Comparison of ENCODE assay signal across 24 cellular contexts in genomic region chr9:34572628-34573027, GRCh38. TPM values are rescaled to one million over a fixed set of nuclear protein-coding genes. Genes with fewer than 3 reads are reported as not detected.
DNase-seq lines count a peak whose midpoint lies in the region; ATAC-seq and TF ChIP-seq lines count a peak whose summit lies in the region.
"Had no signal": no experiment of that assay in that cellular context is flagged by ENCODE, and none has a peak within 500 bp of the region (broad histone marks: within the 10 kb centered on the region; RNA-seq: fewer than 3 reads in every experiment).

No MANE protein-coding gene starts in this region.

- H3K36me3 ChIP-seq in neural cell (ENCODE audit: insufficient read depth, low read length) = no peaks in the 10 kb centered on the region

- peaks cover 100% of the 10 kb centered on the region for H3K4me1 Mint-ChIP-seq in brain

- no peaks in the 10 kb centered on the region for H3K9me2 ChIP-seq in neural cell (ENCODE audit: insufficient read depth, low read length)

- H3K27me3 Mint-ChIP-seq in brain = no peaks in the 10 kb centered on the region

- H3K27ac Mint-ChIP-seq in activated naive CD4-positive, alpha-beta T cell treated with anti-CD3 and anti-CD28 coated beads, Interleukin-2, amount 50 U/mL, for 72 hours = no peak overlapping the region
- H3K27ac Mint-ChIP-seq in brain = peak overlapping the region in 4 of 5 experiments; percentile 89 to 95 (median 93)
- H3K27ac Mint-ChIP-seq: IgD-negative memory B cell had no signal

- H3K4me3 Mint-ChIP-seq in brain = no peak overlapping the region

- no peak overlapping the region for H2AFZ ChIP-seq in neural cell (ENCODE audit: low read depth, low read length)

- H3K9me3 ChIP-seq in neural cell (ENCODE audit: low read length) = no peaks in the 10 kb centered on the region

- no peak for TF ChIP-seq RAD21 in neural cell (conservative IDR thresholded peaks at IDR 0.05)

- no peak overlapping the region for H3K4me2 ChIP-seq in neural cell (ENCODE audit: low read length)

- H3K79me2 ChIP-seq in neural cell (replicated peaks; ENCODE audit: insufficient read depth, low read length) = peaks cover 16% of the 10 kb centered on the region

- no peak for DNase-seq in activated CD4-positive, CD25-positive, alpha-beta regulatory T cell treated with anti-CD3 and anti-CD28 coated beads, Interleukin-2, amount 50 U/mL, for 72 hours
- no peak for DNase-seq in activated naive CD4-positive, alpha-beta T cell treated with anti-CD3 and anti-CD28 coated beads, Interleukin-2, amount 50 U/mL, for 72 hours (ENCODE audit: low spot score in 2 of 2)
- no peak for DNase-seq in activated naive CD4-positive, alpha-beta T cell treated with Interleukin-2 at 50 U/mL for 16 hours
- DNase-seq: Calu3, DMS79 treated with DMSO at 0.1 percent for 48 hours, GF-D8, HCEC 1CT, NCI-H1092, NCI-H1417 treated with DMSO at 0.1 percent for 48 hours, NCI-H1694 treated with DMSO at 0.1 percent for 48 hours, NCI-H2081, NCI-H2227 treated with DMSO at 0.1 percent for 48 hours, NCI-H526 treated with DMSO at 0.1 percent for 48 hours, Right ventricle myocardium superior had no signal

- no peak overlapping the region for H3K4me3 ChIP-seq in neural cell (ENCODE audit: low read length)

- no peaks in the 10 kb centered on the region for H3K27me3 ChIP-seq in neural cell (ENCODE audit: insufficient read depth, low read depth, low read length)

- H3K9ac ChIP-seq in neural cell (ENCODE audit: low read length) = no peak overlapping the region

- TF ChIP-seq CTCF in brain (conservative IDR thresholded peaks at IDR 0.05) = no peak
- no peak for TF ChIP-seq CTCF in neural cell (IDR thresholded peaks at IDR 0.05; ENCODE audit: poor library complexity, severe bottlenecking)

- no peak overlapping the region for H3K27ac ChIP-seq in neural cell (ENCODE audit: low read length)
- H3K27ac ChIP-seq: 22Rv1 had no signal

- TF ChIP-seq EP300 in neural cell (conservative IDR thresholded peaks at IDR 0.05; ENCODE audit: poor library complexity, severe bottlenecking) = peak; percentile 55

- peak; percentile 62 to 68 for ATAC-seq in activated CD4-positive, CD25-positive, alpha-beta regulatory T cell treated with anti-CD3 and anti-CD28 coated beads, Interleukin-2, amount 50 U/mL, for 24 hours
- peak; percentile 46 to 56 for ATAC-seq in activated naive CD4-positive, alpha-beta T cell treated with anti-CD3 and anti-CD28 coated beads, Interleukin-2, amount 50 U/mL, for 72 hours
- no peak for ATAC-seq in HG02798 (IDR thresholded peaks at IDR 0.05; ENCODE audit: poor library complexity, unreplicated experiment)
- ATAC-seq in GM18502 (IDR thresholded peaks at IDR 0.05; ENCODE audit: poor library complexity, unreplicated experiment) = no peak

- peaks cover 3% of the 10 kb centered on the region for H4K20me1 ChIP-seq in neural cell (ENCODE audit: insufficient read depth)

- no peaks in the 10 kb centered on the region for H3K36me3 Mint-ChIP-seq in activated naive CD4-positive, alpha-beta T cell treated with anti-CD3 and anti-CD28 coated beads, Interleukin-2, amount 50 U/mL, for 72 hours
- H3K36me3 Mint-ChIP-seq in brain = peaks cover 6% of the 10 kb centered on the region
- H3K36me3 Mint-ChIP-seq: IgD-negative memory B cell had no signal

- H3F3A ChIP-seq in neural cell (ENCODE audit: insufficient read depth, low read length, poor library complexity, severe bottlenecking) = no peaks in the 10 kb centered on the region

- H3K9me3 Mint-ChIP-seq in activated naive CD4-positive, alpha-beta T cell treated with anti-CD3 and anti-CD28 coated beads, Interleukin-2, amount 50 U/mL, for 72 hours = no peaks in the 10 kb centered on the region
- no peaks in the 10 kb centered on the region for H3K9me3 Mint-ChIP-seq in brain
- H3K9me3 Mint-ChIP-seq: IgD-negative memory B cell had no signal

TF ChIP-seq in neural cell, 6 proteins besides CTCF, POLR2A, EP300 and RAD21:
- TF ChIP-seq MXI1 (conservative IDR thresholded peaks at IDR 0.05; ENCODE audit: poor library complexity, severe bottlenecking) = no peak
- TF ChIP-seq TAF1 (IDR thresholded peaks at IDR 0.05; ENCODE audit: low read depth) = no peak
- no peak for TF ChIP-seq EZH2 (IDR thresholded peaks at IDR 0.05; ENCODE audit: borderline replicate concordance, insufficient read depth, low read length, poor library complexity, severe bottlenecking)
- TF ChIP-seq POLR2AphosphoS5 (IDR thresholded peaks at IDR 0.05) = peak; percentile 41
- no peak for TF ChIP-seq SMC3 (conservative IDR thresholded peaks at IDR 0.05; ENCODE audit: poor library complexity)

RNA-seq across cellular contexts. Expression of gene CNTFR, which starts 16.9 kb away (rescaled TPM):
- total RNA-seq in activated naive CD4-positive, alpha-beta T cell treated with anti-CD3 and anti-CD28 coated beads, Interleukin-2, amount 50 U/mL, for 72 hours = under 1 TPM in 1 of 2 donors, not detected in 1; 0.34 TPM
- polyA plus RNA-seq in brain (ENCODE audit: insufficient read depth, low read depth, low replicate concordance) (92.8 TPM), neural cell (19.0 and 20.7 TPM in 2 replicates)
- 25.4 and 27.0 TPM in 2 replicates for polyA minus RNA-seq in neural cell
- total RNA-seq: Calu3, NCI-H460 had no signal
- polyA plus RNA-seq: IgD-negative memory B cell had no signal

RNA-seq across cellular contexts. Expression of gene RPP25L, which starts 39.3 kb away (rescaled TPM):
- 10 to 100 TPM; 19.1 to 36.2 TPM for total RNA-seq in activated naive CD4-positive, alpha-beta T cell treated with anti-CD3 and anti-CD28 coated beads, Interleukin-2, amount 50 U/mL, for 72 hours
- polyA plus RNA-seq in brain (ENCODE audit: insufficient read depth, low read depth, low replicate concordance) (30.9 TPM), neural cell (27.5 and 31.4 TPM in 2 replicates)
- polyA minus RNA-seq in neural cell = 14.8 and 17.3 TPM in 2 replicates

RNA-seq across cellular contexts. Expression of gene DCTN3, which starts 47.7 kb away (rescaled TPM):
- 100 to 1,000 TPM in 1 of 2 donors, 10 to 100 TPM in 1; 81.0 to 123 TPM for total RNA-seq in activated naive CD4-positive, alpha-beta T cell treated with anti-CD3 and anti-CD28 coated beads, Interleukin-2, amount 50 U/mL, for 72 hours
- polyA plus RNA-seq in brain (ENCODE audit: insufficient read depth, low read depth, low replicate concordance) = 314 TPM
- 380 and 391 TPM in 2 replicates for polyA plus RNA-seq in neural cell
- 133 and 140 TPM in 2 replicates for polyA minus RNA-seq in neural cell

RNA-seq across cellular contexts. Expression of gene ENHO, which starts 49.8 kb away (rescaled TPM):
- under 1 TPM in 1 of 2 donors, not detected in 1; 0.31 TPM for total RNA-seq in activated naive CD4-positive, alpha-beta T cell treated with anti-CD3 and anti-CD28 coated beads, Interleukin-2, amount 50 U/mL, for 72 hours
- polyA plus RNA-seq in brain (ENCODE audit: insufficient read depth, low read depth, low replicate concordance) = 211 TPM
- 163 and 172 TPM in 2 replicates for polyA plus RNA-seq in neural cell
- 46.8 and 61.8 TPM in 2 replicates for polyA minus RNA-seq in neural cell
- total RNA-seq: Calu3, NCI-H460 had no signal
- polyA plus RNA-seq: IgD-negative memory B cell had no signal

RNA-seq across cellular contexts. Expression of gene ARID3C, which starts 56.2 kb away (rescaled TPM):
- 1 to 10 TPM in 1 of 2 donors, not detected in 1; 1.6 TPM for total RNA-seq in activated naive CD4-positive, alpha-beta T cell treated with anti-CD3 and anti-CD28 coated beads, Interleukin-2, amount 50 U/mL, for 72 hours
- polyA plus RNA-seq in brain (ENCODE audit: insufficient read depth, low read depth, low replicate concordance) = not detected
- polyA plus RNA-seq in neural cell = 2.1 and 2.8 TPM in 2 replicates
- not detected in 2 replicates for polyA minus RNA-seq in neural cell
- total RNA-seq: Calu3, H1, NCI-H460, Right ventricle myocardium superior had no signal
- polyA plus RNA-seq: BJ, IgD-negative memory B cell had no signal

Comparison
In these comparisons a context has a peak if more than half of its experiments do, and no peak if none do; other contexts are left out.
1. ATAC-seq: peak in activated CD4-positive, CD25-positive, alpha-beta regulatory T cell treated with anti-CD3 and anti-CD28 coated beads, Interleukin-2, amount 50 U/mL, for 24 hours (2 of 2) and activated naive CD4-positive, alpha-beta T cell treated with anti-CD3 and anti-CD28 coated beads, Interleukin-2, amount 50 U/mL, for 72 hours (2 of 2); none in HG02798 (single experiment) and GM18502 (single experiment).
2. H3K27ac Mint-ChIP-seq: peak in brain (4 of 5); none in activated naive CD4-positive, alpha-beta T cell treated with anti-CD3 and anti-CD28 coated beads, Interleukin-2, amount 50 U/mL, for 72 hours (0 of 2).